ENCODE assay signal across 20 cellular contexts in genomic region chr14:81551471-81551870, GRCh38. TPM values are rescaled to one million over a fixed set of nuclear protein-coding genes. Genes with fewer than 3 reads are reported as not detected.
DNase-seq lines count a peak whose midpoint lies in the region; ATAC-seq, FAIRE-seq and TF ChIP-seq lines count a peak whose summit lies in the region.
"Had no signal": no experiment of that assay in that cellular context is flagged by ENCODE, and none has a peak within 500 bp of the region (broad histone marks: within the 10 kb centered on the region; RNA-seq: fewer than 3 reads in every experiment).

No MANE protein-coding gene starts in this region.

- TF ChIP-seq CTCF in RWPE2 (IDR thresholded peaks at IDR 0.05; ENCODE audit: poor library complexity, severe bottlenecking) (no peak), osteocyte (IDR thresholded peaks at IDR 0.05) (no peak), body of pancreas (IDR thresholded peaks at IDR 0.05) (no peak), endothelial cell (IDR thresholded peaks at IDR 0.05; ENCODE audit: unreplicated experiment) (no peak)

- no peak overlapping the region for H3K4me3 Mint-ChIP-seq in osteocyte (ENCODE audit: unreplicated experiment)
- H3K4me3 Mint-ChIP-seq in endothelial cell (ENCODE audit: unreplicated experiment), result no peak overlapping the region
- H3K4me3 Mint-ChIP-seq: B cell; CD8-positive, alpha-beta T cell; HFFc6 had no signal

- DNase-seq in RWPE2 (ENCODE audit: low spot score), result no peak
- no peak for DNase-seq in frontal cortex (ENCODE audit: low spot score in 2 of 2)
- no peak for DNase-seq in osteocyte (ENCODE audit: extremely low spot score, unreplicated experiment)
- DNase-seq in HT-29 (ENCODE audit: low spot score), result no peak
- DNase-seq in body of pancreas, result no peak
- DNase-seq in endothelial cell (ENCODE audit: low spot score), result no peak
- DNase-seq: CD4-positive, CD25-positive, alpha-beta regulatory T cell; CD8-positive, alpha-beta T cell; DMS 273 treated with DMSO at 0.1 percent for 48 hours; DND-41; GOT3; HFFc6 had no signal

- H3K4me1 Mint-ChIP-seq in osteocyte (ENCODE audit: unreplicated experiment), result no peaks in the 10 kb centered on the region
- H3K4me1 Mint-ChIP-seq in endothelial cell (ENCODE audit: unreplicated experiment), result no peaks in the 10 kb centered on the region

- no peaks in the 10 kb centered on the region for H3K27me3 Mint-ChIP-seq in osteocyte (ENCODE audit: unreplicated experiment)
- peaks cover 1% of the 10 kb centered on the region for H3K27me3 Mint-ChIP-seq in endothelial cell (ENCODE audit: unreplicated experiment)
- H3K27me3 Mint-ChIP-seq: B cell; CD4-positive, CD25-positive, alpha-beta regulatory T cell had no signal

- H3K4me3 ChIP-seq in RWPE2 (ENCODE audit: severe bottlenecking) (no peak overlapping the region), body of pancreas (no peak overlapping the region)
- H3K4me3 ChIP-seq: BLaER1, HAP-1 had no signal

- no peak for TF ChIP-seq POLR2A in body of pancreas (IDR thresholded peaks at IDR 0.05)

- ATAC-seq in RWPE2 (ENCODE audit: low read depth) (0 out of 3 replicates have a peak, but pooled peaks have one; percentile 25), body of pancreas (no peak)
- ATAC-seq: CD8-positive, alpha-beta T cell had no signal

- no peaks in the 10 kb centered on the region for H3K9me3 Mint-ChIP-seq in osteocyte (ENCODE audit: unreplicated experiment)
- H3K9me3 Mint-ChIP-seq in endothelial cell (ENCODE audit: unreplicated experiment), result no peaks in the 10 kb centered on the region
- H3K9me3 Mint-ChIP-seq: CD8-positive, alpha-beta T cell; HFFc6 had no signal

- no peaks in the 10 kb centered on the region for H3K27me3 ChIP-seq in RWPE2 (ENCODE audit: insufficient read depth, poor library complexity, severe bottlenecking)
- H3K27me3 ChIP-seq in body of pancreas, result no peaks in the 10 kb centered on the region
- H3K27me3 ChIP-seq: BLaER1 had no signal

- H3K27ac Mint-ChIP-seq in osteocyte (ENCODE audit: unreplicated experiment) (no peak overlapping the region), endothelial cell (ENCODE audit: unreplicated experiment) (no peak overlapping the region)
- H3K27ac Mint-ChIP-seq: B cell; CD4-positive, CD25-positive, alpha-beta regulatory T cell; CD8-positive, alpha-beta T cell; HFFc6 had no signal

- FAIRE-seq in A204.1 (lab: Jason Lieb, UNC) (peak; percentile 57), colon (lab: Jason Lieb, UNC) (peak; percentile 47), frontal cortex (lab: Jason Lieb, UNC) (peak; percentile 77)
- FAIRE-seq: D721Med, GM12892, H54 had no signal

- H3K36me3 ChIP-seq in RWPE2 (ENCODE audit: low read depth) (no peaks in the 10 kb centered on the region), body of pancreas (replicated peaks in 1 of 2; ENCODE audit: insufficient read depth in 1 of 2, low read depth in 2 of 2) (no peaks in the 10 kb centered on the region)
- H3K36me3 ChIP-seq: BLaER1, HAP-1 had no signal

- H3K27ac ChIP-seq in RWPE2 (ENCODE audit: poor library complexity, severe bottlenecking) (no peak overlapping the region), body of pancreas (no peak overlapping the region)
- H3K27ac ChIP-seq: BLaER1 had no signal

- 86 to 94% methylated on average over 3 of the region's 3 CpGs for WGBS in body of pancreas, 2 donors

- intact Hi-C loops in body of pancreas (cut with DNase I), result no loop called here

- H3K4me1 ChIP-seq in RWPE2 (ENCODE audit: insufficient read depth, poor library complexity, severe bottlenecking) (peaks cover 4% of the 10 kb centered on the region), body of pancreas (peaks cover 15% of the 10 kb centered on the region)
- H3K4me1 ChIP-seq: BLaER1, HAP-1 had no signal

- H3K36me3 Mint-ChIP-seq in osteocyte (ENCODE audit: unreplicated experiment) (no peaks in the 10 kb centered on the region), endothelial cell (ENCODE audit: low read depth, unreplicated experiment) (no peaks in the 10 kb centered on the region)
- H3K36me3 Mint-ChIP-seq: CD4-positive, CD25-positive, alpha-beta regulatory T cell; CD8-positive, alpha-beta T cell had no signal

- no peaks in the 10 kb centered on the region for H3K9me3 ChIP-seq in RWPE2 (ENCODE audit: severe bottlenecking)
- no peaks in the 10 kb centered on the region for H3K9me3 ChIP-seq in body of pancreas
- H3K9me3 ChIP-seq: BLaER1, HAP-1 had no signal

RNA-seq across cellular contexts. Expression of gene SEL1L, which starts 17.8 kb away (rescaled TPM):
- 64.0 TPM for total RNA-seq in frontal cortex
- total RNA-seq in osteocyte, result 140 and 146 TPM in 2 replicates
- 13.3 and 21.5 TPM in 2 replicates for total RNA-seq in HT-29 (2014; rRNA removed; shearing (Covaris generic))
- 100 to 1,000 TPM; 183 to 268 TPM for total RNA-seq in body of pancreas
- 71.9 TPM for total RNA-seq in endothelial cell (ENCODE audit: unreplicated experiment)
